ENCODE assay signal across 12 cellular contexts in the genomic region with DNA sequence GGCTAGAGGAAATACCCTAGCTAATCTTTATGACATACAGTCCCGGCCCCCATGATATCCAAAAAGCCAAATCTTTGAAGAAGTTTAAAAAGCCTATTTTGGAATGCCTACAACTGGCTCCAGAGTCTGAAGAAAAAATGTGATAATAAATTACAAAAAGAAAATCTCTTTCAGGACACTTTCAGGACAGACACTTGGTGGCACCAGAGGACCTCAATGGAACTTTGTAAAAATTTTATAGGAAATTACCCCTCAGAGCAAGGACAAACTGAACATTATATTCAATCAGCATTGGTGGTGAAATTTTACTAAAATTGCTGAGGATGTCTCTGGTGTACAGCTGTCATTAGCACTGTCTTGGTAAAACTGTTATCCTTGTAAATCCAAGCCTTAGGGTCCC.
A peak's percentile ranks its signal among the peaks of the same experiment; 100 is the strongest.
DNase-seq lines count a peak whose midpoint lies in the region; ATAC-seq and TF ChIP-seq lines count a peak whose summit lies in the region.
"Had no signal": no experiment of that assay in that cellular context is flagged by ENCODE, and none has a peak within 500 bp of the region (broad histone marks: within the 10 kb centered on the region; RNA-seq: fewer than 3 reads in every experiment).

No MANE protein-coding gene starts in this region.

- TF ChIP-seq CTCF in brain microvascular endothelial cell (IDR thresholded peaks at IDR 0.05; ENCODE audit: low read depth, low read length, missing control alignments), result peak; percentile 53
- peak; percentile 30 for TF ChIP-seq CTCF in osteoblast (IDR thresholded peaks at IDR 0.05; ENCODE audit: extremely low read depth, low read depth, low read length)

- H3K27me3 ChIP-seq in brain microvascular endothelial cell (replicated peaks) (peaks cover 3% of the 10 kb centered on the region), osteoblast (ENCODE audit: insufficient read depth, low read length) (peaks cover 11% of the 10 kb centered on the region)
- H3K27me3 ChIP-seq: sigmoid colon had no signal

- DNase-seq in NCI-H1694 treated with DMSO at 0.1 percent for 48 hours (lab: John Stamatoyannopoulos, UW), result peak; percentile 18
- no peak for DNase-seq in NCI-H1694 (lab: John Stamatoyannopoulos, UW)
- peak; percentile 37 to 43 for DNase-seq in Kasumi-1 (lab: John Stamatoyannopoulos, UW)
- DNase-seq in brain microvascular endothelial cell, result no peak
- no peak for DNase-seq in osteoblast (ENCODE audit: insufficient read length, low spot score, missing footprints)
- DNase-seq in globus pallidus (ENCODE audit: low spot score), result no peak
- DNase-seq in activated CD4-positive, alpha-beta T cell treated with anti-CD3 and anti-CD28 coated beads, Interleukin-2, amount 50 U/mL, for 48 hours, result no peak
- DNase-seq: activated CD4-positive, alpha-beta T cell treated with anti-CD3 and anti-CD28 coated beads for 48 hours; sigmoid colon had no signal

- H3K4me3 ChIP-seq in brain microvascular endothelial cell (ENCODE audit: low read depth, low read length) (no peak overlapping the region), osteoblast (ENCODE audit: insufficient read depth, low read length) (no peak overlapping the region)
- H3K4me3 ChIP-seq: coronary artery, sigmoid colon had no signal

- H3K36me3 ChIP-seq in brain microvascular endothelial cell (replicated peaks) (no peaks in the 10 kb centered on the region), osteoblast (ENCODE audit: insufficient read depth, low read length) (no peaks in the 10 kb centered on the region)
- H3K36me3 ChIP-seq: sigmoid colon had no signal

- no peak overlapping the region for H3K27ac ChIP-seq in brain microvascular endothelial cell
- no peak overlapping the region for H3K27ac ChIP-seq in osteoblast (ENCODE audit: low read depth, low read length)
- H3K27ac ChIP-seq: coronary artery, sigmoid colon had no signal

- no peak overlapping the region for H2AFZ ChIP-seq in osteoblast (ENCODE audit: low read length)

- no peaks in the 10 kb centered on the region for H3K9me3 ChIP-seq in osteoblast (ENCODE audit: low read depth, low read length)
- H3K9me3 ChIP-seq: sigmoid colon had no signal

- in situ Hi-C loops in brain microvascular endothelial cell (cut with HindIII; ENCODE audit: low pct_ligation_motif_present, low sequenced_read_pairs), result no loop called here

- no peak for ATAC-seq in HG02678 (IDR thresholded peaks at IDR 0.05; ENCODE audit: unreplicated experiment)
- ATAC-seq: stimulated activated effector memory CD8-positive, alpha-beta T cell treated with anti-CD3 and anti-CD28 coated beads, Interleukin-12 subunit alpha, Interleukin-12 subunit beta, amount 100 ng/mL, for 72 hours had no signal

- H3K79me2 ChIP-seq in osteoblast (ENCODE audit: insufficient read depth, low read length), result no peaks in the 10 kb centered on the region

- no peaks in the 10 kb centered on the region for H3K4me1 ChIP-seq in osteoblast (ENCODE audit: insufficient read depth, low read length)
- H3K4me1 ChIP-seq: sigmoid colon had no signal

- H4K20me1 ChIP-seq in osteoblast (ENCODE audit: insufficient read depth, low read length), result no peaks in the 10 kb centered on the region

- H3K4me2 ChIP-seq in osteoblast (ENCODE audit: insufficient read depth, low read length), result no peak overlapping the region

Comparison
In these comparisons a context has a peak if more than half of its experiments do, and no peak if none do; other contexts are left out.
1. DNase-seq: peak in NCI-H1694 treated with DMSO at 0.1 percent for 48 hours (single experiment) and Kasumi-1 (2 of 2); none in NCI-H1694 (single experiment), brain microvascular endothelial cell (single experiment), osteoblast (single experiment), globus pallidus (single experiment) and activated CD4-positive, alpha-beta T cell treated with anti-CD3 and anti-CD28 coated beads, Interleukin-2, amount 50 U/mL, for 48 hours (0 of 2).